In the genomic region with DNA sequence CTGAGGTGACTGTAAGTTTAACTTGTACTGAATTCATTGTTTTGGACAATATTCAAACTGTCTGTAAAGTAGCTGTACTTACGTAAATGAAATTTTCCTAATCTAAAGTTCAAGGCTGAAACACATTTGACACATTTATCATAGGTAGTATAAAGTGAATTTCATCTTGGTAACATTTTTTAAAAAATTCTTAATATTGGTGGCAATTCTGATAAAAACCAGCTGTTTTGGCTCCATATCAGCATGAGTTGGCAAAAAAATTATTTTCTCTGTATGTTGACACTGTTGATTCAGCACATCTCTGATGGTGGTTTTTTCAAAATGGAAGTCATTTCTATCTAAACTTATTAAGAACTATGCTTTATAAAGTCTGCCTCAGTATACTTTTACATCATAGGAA, we compare ENCODE assay signal across 23 cellular contexts. TPM values are rescaled to one million over a fixed set of nuclear protein-coding genes. Genes with fewer than 3 reads are reported as not detected.
"Had no signal": no experiment of that assay in that cellular context is flagged by ENCODE, and none has a peak within 500 bp of the region (broad histone marks: within the 10 kb centered on the region; RNA-seq: fewer than 3 reads in every experiment).

No MANE protein-coding gene starts in this region.

- H3K27me3 ChIP-seq: body of pancreas, vagina had no signal

- H3K4me2 ChIP-seq: smooth muscle cell had no signal

- H3K4me3 ChIP-seq: body of pancreas, dorsolateral prefrontal cortex, pancreas, smooth muscle cell, stomach, vagina had no signal

- H3K4me1 ChIP-seq: body of pancreas, stomach, vagina had no signal

- FAIRE-seq: colon had no signal

- H3K27ac ChIP-seq: body of pancreas, dorsolateral prefrontal cortex, pancreas, stomach, vagina had no signal

- DNase-seq: activated B cell treated with CpG ODN at 0.5 μM for 24 hours; activated CD4-positive, alpha-beta memory T cell treated with anti-CD3 and anti-CD28 coated beads for 36 hours; activated CD4-positive, alpha-beta T cell treated with anti-CD3 and anti-CD28 coated beads for 4 hours; activated gamma-delta T cell treated with Interleukin-2 at 50 U/mL for 16 hours; activated T-cell treated with anti-CD3 and anti-CD28 coated beads for 4 hours; amygdala; body of pancreas; caudate nucleus; dorsolateral prefrontal cortex; naive thymus-derived CD8-positive, alpha-beta T cell; pancreas; stimulated activated CD4-positive, alpha-beta T cell treated with anti-CD3 and anti-CD28 coated beads, Interleukin-4, amount 100 ng/mL, for 24 hours; stomach; trophoblast cell had no signal

- ATAC-seq: body of pancreas; naive thymus-derived CD8-positive, alpha-beta T cell; sciatic nerve; stimulated activated effector memory CD8-positive, alpha-beta T cell treated with anti-CD3 and anti-CD28 coated beads, Interleukin-12 subunit alpha, Interleukin-12 subunit beta, amount 100 ng/mL, for 72 hours had no signal

- H3K36me3 ChIP-seq: pancreas, stomach, vagina had no signal

- H3K9me3 ChIP-seq: body of pancreas, pancreas, stomach, vagina had no signal

RNA-seq across cellular contexts. Expression of gene CXorf58, which starts 30.9 kb away (rescaled TPM):
- total RNA-seq: activated B cell treated with CpG ODN at 0.5 μM for 24 hours; activated T-helper 1 cell treated with anti-CD3 and anti-CD28 coated beads, Interleukin-12 subunit alpha, Interleukin-12 subunit beta, Interleukin-2, Interleukin-4 antibody, amounts not matched to agents 30 ng/mL and 10 ng/mL and 1 ng/mL, durations not matched to agents 14 hours and 24 hours and 36 hours; mesenteric fat pad; naive thymus-derived CD8-positive, alpha-beta T cell; pulmonary artery endothelial cell; sciatic nerve; smooth muscle cell; stomach; vagina had no signal
- polyA plus RNA-seq: liver; naive thymus-derived CD8-positive, alpha-beta T cell; smooth muscle cell had no signal
